In genomic region chr2:32356735-32357544, GRCh38 we compare ENCODE assay signal across 8 cellular contexts. TPM values are rescaled to one million over a fixed set of nuclear protein-coding genes. Genes with fewer than 3 reads are reported as not detected.
DNase-seq lines count a peak whose midpoint lies in the region; ATAC-seq and TF ChIP-seq lines count a peak whose summit lies in the region.

Gene BIRC6, plus strand, starts transcription at chr2:32357023. Its CDS starts 139 bp downstream, at chr2:32357162.

- peaks cover 16% of the 10 kb centered on the region for H3K36me3 Mint-ChIP-seq in T-cell

- H3K9ac ChIP-seq in trophoblast cell (ENCODE audit: low read length): peak within 1 kb of the TSS; percentile 95

- H2BK5ac ChIP-seq in trophoblast cell (ENCODE audit: low read depth, low read length, poor library complexity): peak within 1 kb of the TSS; percentile 80

- H3K27ac ChIP-seq in adipose tissue (ENCODE audit: low read depth, low read length) (peak within 1 kb of the TSS; percentile 92), trophoblast cell (ENCODE audit: low read depth, low read length) (peak within 1 kb of the TSS; percentile 91), tibial nerve (peak within 1 kb of the TSS; percentile 92 to 99 (median 92))

- H3K27ac Mint-ChIP-seq in T-cell: peak within 1 kb of the TSS; percentile 92

- ATAC-seq in HG02870 (IDR thresholded peaks at IDR 0.05; ENCODE audit: unreplicated experiment): peak; percentile 83
- peak; percentile 91 to 92 (median 91) for ATAC-seq in T-cell (replicated peaks in 1 of 4)

- H3K27me3 ChIP-seq in trophoblast cell (ENCODE audit: insufficient read depth, low read length) (no peaks in the 10 kb centered on the region), tibial nerve (no peaks in the 10 kb centered on the region)

- H3K4me3 ChIP-seq in trophoblast cell (ENCODE audit: low read depth, low read length) (peak within 1 kb of the TSS; percentile 98), tibial nerve (peak within 1 kb of the TSS; percentile 88 to 95 (median 92))

- no peaks in the 10 kb centered on the region for H3K27me3 Mint-ChIP-seq in T-cell

- POLR2A ChIA-PET in T-cell (lab: Charles Lee): interaction anchor here in 1 of 2 donors (0.7 kb wide), 1 partner anchor 317 kb away, joined by 3 read pairs; the partner anchor contains the start of gene DPY30

- no peak within 1 kb of the TSS for H3K23ac ChIP-seq in trophoblast cell (ENCODE audit: low read length)

- H2BK120ac ChIP-seq in trophoblast cell (ENCODE audit: insufficient read depth, low read length, poor library complexity): peak within 1 kb of the TSS; percentile 90

- peak; percentile 37 to 91 for TF ChIP-seq EP300 in tibial nerve (IDR thresholded peaks at IDR 0.05)

- peak within 1 kb of the TSS; percentile 0 for H2BK12ac ChIP-seq in trophoblast cell (ENCODE audit: low read length)

- H3K36me3 ChIP-seq in trophoblast cell (ENCODE audit: control insufficient read depth in 1 of 2, insufficient read depth in 2 of 2, low read length in 2 of 2): no peaks in the 10 kb centered on the region
- no peaks in the 10 kb centered on the region for H3K36me3 ChIP-seq in tibial nerve

- H3K4me3 Mint-ChIP-seq in T-cell: peak within 1 kb of the TSS; percentile 82 to 91 (median 88)

- H3K9me3 ChIP-seq in trophoblast cell (ENCODE audit: insufficient read depth, low read depth, low read length) (no peaks in the 10 kb centered on the region), tibial nerve (no peaks in the 10 kb centered on the region)

- H4K91ac ChIP-seq in trophoblast cell (ENCODE audit: low read depth, low read length): peak within 1 kb of the TSS; percentile 95

- peaks cover 16% of the 10 kb centered on the region for H3K79me1 ChIP-seq in trophoblast cell (ENCODE audit: low read length)

- peak; percentile 52 to 86 for TF ChIP-seq POLR2A in tibial nerve (IDR thresholded peaks at IDR 0.05)

- peak within 1 kb of the TSS; percentile 84 for H3K4ac ChIP-seq in trophoblast cell (ENCODE audit: low read depth, low read length)

- peak within 1 kb of the TSS; percentile 93 for H3K18ac ChIP-seq in trophoblast cell (ENCODE audit: low read length)

- H4K12ac ChIP-seq in trophoblast cell (ENCODE audit: low read depth, low read length): peak within 1 kb of the TSS; percentile 92

- peak within 1 kb of the TSS; percentile 80 for H2AFZ ChIP-seq in trophoblast cell (ENCODE audit: insufficient read depth, low read length, poor library complexity)

- 0% methylated on average over 84 to 94 of the region's 94 CpGs for WGBS in adipose tissue, 3 donors
- no CpG with 5 or more reads among the region's 94 CpGs for WGBS in trophoblast cell (ENCODE audit: extremely low coverage, insufficient coverage, insufficient read length)
- WGBS in tibial nerve, 2 donors: 0 to 1% methylated on average over 24 to 37 of the region's 94 CpGs

- CTCF ChIA-PET in T-cell (lab: Charles Lee): interaction anchor here in 1 of 2 donors (0.6 kb wide), 1 partner anchor 32 kb away, joined by 3 read pairs; no protein-coding TSS in a partner anchor

- H3K4me1 ChIP-seq in trophoblast cell (ENCODE audit: control insufficient read depth in 1 of 2, insufficient read depth in 2 of 2, low read length in 2 of 2): peaks cover 2% of the 10 kb centered on the region in 2 experiments
- H3K4me1 ChIP-seq in tibial nerve: peaks cover 3 to 40% (median 24%) of the 10 kb centered on the region in 4 donors

- H3K79me2 ChIP-seq in trophoblast cell (ENCODE audit: control insufficient read depth, insufficient read depth, low read length, poor library complexity): peaks cover 18% of the 10 kb centered on the region

- H3K4me1 Mint-ChIP-seq in T-cell: peaks cover 37 to 40% (median 39%) of the 10 kb centered on the region in 3 donors

- peaks cover 0 to 2% (median 0%) of the 10 kb centered on the region in 3 donors for H3K9me3 Mint-ChIP-seq in T-cell

- peak; percentile 99 for DNase-seq in GM13977 (ENCODE audit: low spot score)
- DNase-seq in NCI-H146 (lab: John Stamatoyannopoulos, UW): peak; percentile 96
- DNase-seq in T-cell: peak; percentile 70 to 94 (median 80)
- DNase-seq in cardiac septum (ENCODE audit: low spot score): peak; percentile 99
- peak; percentile 99 for DNase-seq in trophoblast cell
- DNase-seq in tibial nerve (ENCODE audit: low spot score in 2 of 2): peak; percentile 93

- in situ Hi-C loops in GM13977 (cut with MboI; ENCODE audit: low pct_unique_long_range_greater_than_20kb, low sequenced_read_pairs, unreplicated experiment): no loop called here

- H3K4me2 ChIP-seq in trophoblast cell (ENCODE audit: low read length): peak within 1 kb of the TSS; percentile 74

- H4K8ac ChIP-seq in trophoblast cell (ENCODE audit: low read depth, low read length): peak within 1 kb of the TSS; percentile 89

- peak within 1 kb of the TSS; percentile 98 for H3K14ac ChIP-seq in trophoblast cell (ENCODE audit: low read length)

- peak within 1 kb of the TSS; percentile 92 for H2AK5ac ChIP-seq in trophoblast cell (ENCODE audit: low read length)

- no peak for TF ChIP-seq CTCF in GM13977 (IDR thresholded peaks at IDR 0.05; ENCODE audit: extremely low read depth, insufficient read depth, missing control alignments)
- peak in 2 of 5 experiments; percentile 41 to 56 for TF ChIP-seq CTCF in tibial nerve (IDR thresholded peaks at IDR 0.05)

- intact Hi-C loops in cardiac septum (cut with DNase I): loop anchor here (2.0 kb wide), 2 partner anchors 80 to 192 kb away; partner anchors contain the start of genes SLC30A6 and YIPF4

RNA-seq across cellular contexts. Expression of gene BIRC6, which starts in this region (rescaled TPM):
- total RNA-seq in T-cell (100 to 1,000 TPM; 106 to 179 (median 121) TPM), cardiac septum (57.0 TPM), tibial nerve (100 to 1,000 TPM in 3 of 4 donors, 10 to 100 TPM in 1; 87.5 to 154 (median 124) TPM)
- 10 to 100 TPM in 2 of 3 donors, 1 to 10 TPM in 1; 9.3 to 18.2 (median 13.4) TPM for polyA plus RNA-seq in adipose tissue
- polyA plus RNA-seq in trophoblast cell (2013): 18.0 and 19.8 TPM in 2 replicates

Comparison
In these comparisons a context has a peak if more than half of its experiments do, and no peak if none do; other contexts are left out.
1. Peak in every context shown above with its lines: DNase-seq, ATAC-seq, H3K4me3 ChIP-seq and H3K27ac ChIP-seq.